Comparison of ENCODE assay signal across 10 cellular contexts in the genomic region with DNA sequence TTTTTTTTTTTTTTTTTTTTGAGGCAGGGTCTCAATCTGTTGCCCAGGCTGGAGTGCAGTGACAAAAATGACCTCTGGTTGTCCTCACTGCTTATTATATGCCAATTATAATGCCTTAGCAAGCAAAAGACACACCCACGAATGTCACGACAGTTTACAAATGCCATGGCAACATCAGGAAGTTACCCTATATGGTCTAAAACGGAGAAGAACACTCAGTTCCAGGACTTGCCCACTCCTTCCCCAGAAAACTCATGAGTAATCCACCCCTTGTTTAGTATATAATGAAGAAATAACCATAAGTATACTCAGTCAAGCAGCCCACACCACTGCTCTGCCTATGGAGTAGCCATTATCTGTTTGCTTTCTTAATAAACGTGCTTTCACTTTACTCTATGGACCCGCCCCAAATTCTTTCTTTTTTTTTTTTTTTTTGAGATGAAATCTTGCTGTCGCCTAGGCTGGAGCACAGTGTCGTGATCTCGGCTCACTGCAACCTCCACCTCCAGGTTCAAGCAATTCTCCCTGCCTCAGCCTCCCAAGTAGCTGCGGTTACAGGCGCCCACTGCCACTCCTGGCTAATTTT.
DNase-seq lines count a peak whose midpoint lies in the region; TF ChIP-seq lines count a peak whose summit lies in the region.
"Had no signal": no experiment of that assay in that cellular context is flagged by ENCODE, and none has a peak within 500 bp of the region (broad histone marks: within the 10 kb centered on the region; RNA-seq: fewer than 3 reads in every experiment).

No MANE protein-coding gene starts in this region.

- intact Hi-C loops in mammary epithelial cell (cut with micrococcal nuclease), result no loop called here

- TF ChIP-seq CTCF in OCI-LY3 (IDR thresholded peaks at IDR 0.05; ENCODE audit: low read depth, low read length) (no peak), mammary epithelial cell (conservative IDR thresholded peaks at IDR 0.05 in 1 of 2, IDR thresholded peaks at IDR 0.05 in 1 of 2; ENCODE audit: extremely low read depth in 1 of 2, insufficient read depth in 1 of 2, low read depth in 1 of 2, low read length in 2 of 2) (no peak)

- H3K27me3 ChIP-seq in OCI-LY3 (ENCODE audit: low read depth, low read length) (peaks cover 35% of the 10 kb centered on the region), mammary epithelial cell (ENCODE audit: insufficient read depth, low read length) (peaks cover 2% of the 10 kb centered on the region)

- H3K79me2 ChIP-seq in OCI-LY3 (ENCODE audit: low read length) (no peaks in the 10 kb centered on the region), mammary epithelial cell (ENCODE audit: insufficient read depth, low read length) (no peaks in the 10 kb centered on the region)

- in situ Hi-C loops in mammary epithelial cell (cut with MboI; ENCODE audit: low sequenced_read_pairs in 2 of 2), result no loop called here

- H3K27ac ChIP-seq in OCI-LY3 (ENCODE audit: low read length) (no peak overlapping the region), mammary epithelial cell (ENCODE audit: insufficient read depth, low read depth, low read length) (no peak overlapping the region)
- H3K27ac ChIP-seq: 22Rv1 had no signal

- H3K4me3 ChIP-seq in OCI-LY3 (ENCODE audit: low read length) (peak overlapping the region; percentile 59), mammary epithelial cell (replicated peaks in 1 of 3; ENCODE audit: insufficient read depth in 1 of 3, low read depth in 2 of 3, low read length in 3 of 3) (no peak overlapping the region), skeletal muscle cell (ENCODE audit: low read depth, low read length) (no peak overlapping the region)

- H3K4me2 ChIP-seq in OCI-LY3 (ENCODE audit: low read length) (peak overlapping the region; percentile 59), mammary epithelial cell (ENCODE audit: insufficient read depth, low read depth, low read length) (no peak overlapping the region)

- DNase-seq in DMS53 (lab: John Stamatoyannopoulos, UW) (peak; percentile 53), DMS53 treated with DMSO at 0.1 percent for 48 hours (lab: John Stamatoyannopoulos, UW; ENCODE audit: unreplicated experiment) (no peak), mammary epithelial cell (peak; percentile 13), skeletal muscle cell (ENCODE audit: low read depth) (peak; percentile 81), putamen (ENCODE audit: low spot score) (no peak), C1 segment of cervical spinal cord (lab: John Stamatoyannopoulos, UW) (no peak), SHP77 (lab: John Stamatoyannopoulos, UW) (no peak)
- DNase-seq: NCI-H2171 treated with DMSO at 0.1 percent for 48 hours had no signal

- H4K20me1 ChIP-seq in OCI-LY3 (ENCODE audit: insufficient read depth, low read length) (no peaks in the 10 kb centered on the region), mammary epithelial cell (ENCODE audit: insufficient read depth, low read length) (no peaks in the 10 kb centered on the region)

- H3K9me3 ChIP-seq in OCI-LY3 (ENCODE audit: insufficient read depth, low read length) (no peaks in the 10 kb centered on the region), mammary epithelial cell (replicated peaks; ENCODE audit: insufficient read depth, low read length) (no peaks in the 10 kb centered on the region)

- CTCF ChIA-PET in mammary epithelial cell (lab: Charles Lee; ENCODE audit: low non-redundant PET), result no interaction called here

- H3K9ac ChIP-seq in OCI-LY3 (ENCODE audit: low read length), result no peak overlapping the region
- H3K9ac ChIP-seq in mammary epithelial cell (ENCODE audit: insufficient read depth, low read length), result no peak overlapping the region

- dilution Hi-C loops in mammary epithelial cell (cut with HindIII; ENCODE audit: low sequenced_read_pairs), result no loop called here

- no TSS peak for BruUV-seq in mammary epithelial cell (replicated peaks; lab: Mats Ljungman, UMichigan)

- H3K36me3 ChIP-seq in OCI-LY3 (replicated peaks; ENCODE audit: low read depth, low read length) (no peaks in the 10 kb centered on the region), mammary epithelial cell (ENCODE audit: insufficient read depth, low read length) (no peaks in the 10 kb centered on the region)

- no peaks in the 10 kb centered on the region for H3K4me1 ChIP-seq in OCI-LY3 (ENCODE audit: low read length)
- H3K4me1 ChIP-seq in mammary epithelial cell (ENCODE audit: insufficient read depth, low read length), result no peaks in the 10 kb centered on the region

- 71% methylated on average over 10 of the region's 10 CpGs for WGBS in mammary epithelial cell (ENCODE audit: low coverage, missing lambda C conversion rate)

- peak overlapping the region; percentile 71; the same call in 1 of the 2 replicates for H2AFZ ChIP-seq in OCI-LY3 (ENCODE audit: low read depth, low read length)
- H2AFZ ChIP-seq in mammary epithelial cell (ENCODE audit: low read depth, low read length), result no peak overlapping the region

Comparison
In these comparisons a context has a peak if more than half of its experiments do, and no peak if none do; other contexts are left out.
1. DNase-seq: peak in DMS53 (single experiment), mammary epithelial cell (single experiment) and skeletal muscle cell (single experiment); none in DMS53 treated with DMSO at 0.1 percent for 48 hours (single experiment), putamen (single experiment), C1 segment of cervical spinal cord (0 of 14) and SHP77 (0 of 2).